In the genomic region with DNA sequence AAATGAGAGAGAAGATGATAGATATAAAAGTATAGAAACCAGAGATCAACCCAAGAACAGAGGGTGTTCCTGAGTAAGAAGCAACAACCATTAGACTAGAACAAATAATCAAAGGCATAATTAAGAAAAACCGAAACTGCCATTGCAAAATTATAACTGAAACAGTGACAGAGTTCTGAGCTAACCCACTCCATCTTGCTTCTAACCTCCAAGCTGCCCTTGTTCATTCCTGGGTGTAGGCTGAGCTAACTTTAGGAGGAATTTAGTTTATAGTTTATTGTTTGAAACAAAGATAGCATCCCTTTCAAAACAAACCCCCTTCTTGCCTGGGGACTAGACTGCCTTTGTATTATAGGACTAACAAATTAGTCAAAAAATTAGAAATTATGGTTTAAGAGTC, we compare ENCODE assay signal across 1 cellular context.
TF ChIP-seq lines count a peak whose summit lies in the region.

No MANE protein-coding gene starts in this region.

TF ChIP-seq in A549, 52 proteins besides CTCF, POLR2A, EP300 and RAD21 (continued from another document):
- TF ChIP-seq, protein P1, sequence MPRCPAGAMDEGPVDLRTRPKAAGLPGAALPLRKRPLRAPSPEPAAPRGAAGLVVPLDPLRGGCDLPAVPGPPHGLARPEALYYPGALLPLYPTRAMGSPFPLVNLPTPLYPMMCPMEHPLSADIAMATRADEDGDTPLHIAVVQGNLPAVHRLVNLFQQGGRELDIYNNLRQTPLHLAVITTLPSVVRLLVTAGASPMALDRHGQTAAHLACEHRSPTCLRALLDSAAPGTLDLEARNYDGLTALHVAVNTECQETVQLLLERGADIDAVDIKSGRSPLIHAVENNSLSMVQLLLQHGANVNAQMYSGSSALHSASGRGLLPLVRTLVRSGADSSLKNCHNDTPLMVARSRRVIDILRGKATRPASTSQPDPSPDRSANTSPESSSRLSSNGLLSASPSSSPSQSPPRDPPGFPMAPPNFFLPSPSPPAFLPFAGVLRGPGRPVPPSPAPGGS (IDR thresholded peaks at IDR 0.05): no peak
- TF ChIP-seq TFCP2L1 (CRISPR knock-in tag; IDR thresholded peaks at IDR 0.05) (no peak), GATA3 (IDR thresholded peaks at IDR 0.05; ENCODE audit: borderline replicate concordance) (no peak), RCOR1 (IDR thresholded peaks at IDR 0.05; ENCODE audit: low read depth, low read length) (no peak), CHD2 (IDR thresholded peaks at IDR 0.05; ENCODE audit: low read length, partially characterized antibody) (no peak), FOSB (CRISPR knock-in tag; IDR thresholded peaks at IDR 0.05) (no peak)
- TF ChIP-seq, protein P2, sequence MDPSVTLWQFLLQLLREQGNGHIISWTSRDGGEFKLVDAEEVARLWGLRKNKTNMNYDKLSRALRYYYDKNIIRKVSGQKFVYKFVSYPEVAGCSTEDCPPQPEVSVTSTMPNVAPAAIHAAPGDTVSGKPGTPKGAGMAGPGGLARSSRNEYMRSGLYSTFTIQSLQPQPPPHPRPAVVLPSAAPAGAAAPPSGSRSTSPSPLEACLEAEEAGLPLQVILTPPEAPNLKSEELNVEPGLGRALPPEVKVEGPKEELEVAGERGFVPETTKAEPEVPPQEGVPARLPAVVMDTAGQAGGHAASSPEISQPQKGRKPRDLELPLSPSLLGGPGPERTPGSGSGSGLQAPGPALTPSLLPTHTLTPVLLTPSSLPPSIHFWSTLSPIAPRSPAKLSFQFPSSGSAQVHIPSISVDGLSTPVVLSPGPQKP (IDR thresholded peaks at IDR 0.05; ENCODE audit: low read depth, low read length): no peak
